ENCODE assay signal across 8 cellular contexts in the genomic region with DNA sequence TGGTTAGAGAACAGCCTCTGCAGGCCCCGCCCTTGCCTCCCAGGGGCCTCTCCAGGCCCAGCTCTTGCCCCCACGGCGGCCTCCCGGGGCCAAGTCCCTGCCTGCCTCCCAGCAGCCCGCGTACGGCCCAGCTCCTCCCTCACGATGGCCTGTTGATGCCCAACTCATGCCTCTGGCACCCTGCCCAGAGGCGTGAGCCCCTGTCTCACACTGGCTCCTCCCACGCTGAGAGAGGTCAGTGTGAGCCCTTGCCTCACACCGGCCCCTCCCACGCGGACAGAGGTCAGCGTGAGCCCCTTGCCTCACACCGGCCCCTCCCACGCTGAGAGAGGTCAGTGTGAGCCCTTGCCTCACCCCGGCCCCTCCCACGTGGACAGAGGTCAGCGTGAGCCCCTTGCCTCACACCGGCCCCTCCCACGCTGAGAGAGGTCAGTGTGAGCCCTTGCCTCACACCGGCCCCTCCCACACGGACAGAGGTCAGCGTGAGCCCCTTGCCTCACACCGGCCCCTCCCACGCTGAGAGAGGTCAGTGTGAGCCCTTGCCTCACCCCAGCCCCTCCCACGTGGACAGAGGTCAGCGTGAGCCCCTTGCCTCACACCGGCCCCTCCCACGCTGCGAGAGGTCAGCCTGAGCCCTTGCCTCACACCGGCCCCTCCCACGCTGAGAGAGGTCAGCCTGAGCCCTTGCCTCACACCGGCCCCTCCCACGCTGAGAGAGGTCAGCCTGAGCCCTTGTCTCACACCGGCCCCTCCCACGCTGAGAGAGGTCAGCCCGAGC.
DNase-seq lines count a peak whose midpoint lies in the region; ATAC-seq and TF ChIP-seq lines count a peak whose summit lies in the region.
"Not testable (repeated sequence)": the region's sequence is repeated elsewhere in the genome, so short reads cannot be mapped to it uniquely, and the experiment has no call there.

No MANE protein-coding gene starts in this region.

- H2AFZ ChIP-seq in GM23338 = not testable (repeated sequence)

- not testable (repeated sequence) for H3K36me3 ChIP-seq in GM23338 (ENCODE audit: insufficient read depth); lower lobe of right lung

- not testable (repeated sequence) for ATAC-seq in GM23338, left ventricle myocardium superior, lower lobe of right lung

- H3K9me2 ChIP-seq in GM23338 (ENCODE audit: insufficient read depth) = not testable (repeated sequence)

- not testable (repeated sequence) for H3K27ac Mint-ChIP-seq in GM23338; activated naive CD8-positive, alpha-beta T cell treated with anti-CD3 and anti-CD28 coated beads for 36 hours

- not testable (repeated sequence) for H4K20me1 ChIP-seq in GM23338 (replicated peaks; ENCODE audit: insufficient read depth)

- not testable (repeated sequence) for H3K4me1 ChIP-seq in GM23338 (ENCODE audit: insufficient read depth); lower lobe of right lung

- not testable (repeated sequence) for H3K79me2 ChIP-seq in GM23338 (replicated peaks; ENCODE audit: insufficient read depth)

- H3K27me3 ChIP-seq in GM23338 (ENCODE audit: insufficient read depth); lower lobe of right lung (ENCODE audit: low read depth): not testable (repeated sequence)

- not testable (repeated sequence) for TF ChIP-seq CTCF in GM23338 (conservative IDR thresholded peaks at IDR 0.05; ENCODE audit: low read depth in 2 of 2); lower lobe of right lung (IDR thresholded peaks at IDR 0.05)

- intact Hi-C loops in left ventricle myocardium superior (cut with micrococcal nuclease); lower lobe of right lung (cut with DNase I): not testable (repeated sequence)

- H3K9me3 Mint-ChIP-seq in GM23338; activated naive CD8-positive, alpha-beta T cell treated with anti-CD3 and anti-CD28 coated beads for 36 hours: not testable (repeated sequence)

- not testable (repeated sequence) for H3K27me3 Mint-ChIP-seq in GM23338 (ENCODE audit: insufficient read depth, low read depth, poor library complexity); activated naive CD8-positive, alpha-beta T cell treated with anti-CD3 and anti-CD28 coated beads for 36 hours

- DNase-seq in CD1c-positive myeloid dendritic cell (ENCODE audit: extremely low spot score) = peak; percentile 24
- DNase-seq in GM23338 (ENCODE audit: low spot score) = peak; percentile 0
- DNase-seq in NCI-H226 = peak; percentile 0
- peak; percentile 0 for DNase-seq in activated naive CD8-positive, alpha-beta T cell treated with anti-CD3 and anti-CD28 coated beads for 36 hours
- peak; percentile 5 for DNase-seq in left ventricle myocardium superior
- peak; percentile 0 for DNase-seq in kidney tubule cell (ENCODE audit: low spot score)
- peak; percentile 49 for DNase-seq in lower lobe of right lung
- peak; percentile 5 for DNase-seq in stimulated activated CD4-positive, alpha-beta T cell treated with anti-CD3 and anti-CD28 coated beads, Interleukin-15, amount 100 ng/mL, for 24 hours

- not testable (repeated sequence) for H3K9me3 ChIP-seq in lower lobe of right lung

- not testable (repeated sequence) for H3K4me1 Mint-ChIP-seq in GM23338; activated naive CD8-positive, alpha-beta T cell treated with anti-CD3 and anti-CD28 coated beads for 36 hours

- H3K27ac ChIP-seq in GM23338 (ENCODE audit: low read depth); lower lobe of right lung: not testable (repeated sequence)

- not testable (repeated sequence) for H3K4me3 ChIP-seq in GM23338, lower lobe of right lung

- not testable (repeated sequence) for H3F3A ChIP-seq in GM23338 (replicated peaks; ENCODE audit: low read depth)

- H3K4me2 ChIP-seq in GM23338 = not testable (repeated sequence)

- not testable (repeated sequence) for H3K4me3 Mint-ChIP-seq in GM23338; activated naive CD8-positive, alpha-beta T cell treated with anti-CD3 and anti-CD28 coated beads for 36 hours

- H3K36me3 Mint-ChIP-seq in GM23338 (ENCODE audit: low read depth); activated naive CD8-positive, alpha-beta T cell treated with anti-CD3 and anti-CD28 coated beads for 36 hours: not testable (repeated sequence)
